Comparison of ENCODE assay signal across 15 cellular contexts in the genomic region with DNA sequence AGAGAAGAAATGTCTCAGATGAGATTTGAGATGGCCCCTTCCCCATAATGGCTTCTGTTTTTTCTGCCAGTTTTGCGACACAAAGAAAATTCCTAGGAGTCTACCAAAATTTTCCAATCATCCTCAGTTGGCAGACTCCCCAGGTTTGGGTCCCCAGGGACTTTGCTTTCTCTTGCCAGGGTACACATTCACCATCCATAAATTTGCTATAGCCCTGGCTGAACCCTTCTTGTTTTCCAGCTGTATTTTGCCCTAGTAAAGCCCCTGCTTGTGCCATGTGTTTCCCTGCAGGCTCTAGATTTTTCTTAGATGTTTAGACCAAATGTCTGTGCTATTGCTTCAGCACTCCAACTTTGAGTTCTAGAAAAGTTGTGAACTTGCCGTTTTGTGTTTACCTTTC.
"Had no signal": no experiment of that assay in that cellular context is flagged by ENCODE, and none has a peak within 500 bp of the region (broad histone marks: within the 10 kb centered on the region; RNA-seq: fewer than 3 reads in every experiment).

No MANE protein-coding gene starts in this region.

- H3K4me3 ChIP-seq: dorsolateral prefrontal cortex, heart right ventricle, psoas muscle, right lobe of liver had no signal

- H3K36me3 Mint-ChIP-seq: naive thymus-derived CD4-positive, alpha-beta T cell had no signal

- DNase-seq: cortex of kidney; dorsolateral prefrontal cortex; effector CD8-positive, alpha-beta T cell; heart right ventricle; hypothalamus; kidney glomerular epithelial cell; naive thymus-derived CD4-positive, alpha-beta T cell; nephron progenitor cell; psoas muscle; retina; right lobe of liver; stimulated activated naive CD4-positive, alpha-beta T cell treated with Interleukin-2 at 50 U/mL for 16 hours; trophoblast cell had no signal

- H3K4me3 Mint-ChIP-seq: naive thymus-derived CD4-positive, alpha-beta T cell; nephron progenitor cell had no signal

- H3K36me3 ChIP-seq: heart right ventricle, neutrophil, right lobe of liver had no signal

- H3K27ac ChIP-seq: dorsolateral prefrontal cortex, heart right ventricle, neutrophil, psoas muscle, right lobe of liver had no signal

- H3K4me1 Mint-ChIP-seq: naive thymus-derived CD4-positive, alpha-beta T cell; nephron progenitor cell had no signal

- H3K9me3 ChIP-seq: heart right ventricle, neutrophil, psoas muscle, right lobe of liver had no signal

- H3K9me3 Mint-ChIP-seq: nephron progenitor cell had no signal

- H3K27ac Mint-ChIP-seq: naive thymus-derived CD4-positive, alpha-beta T cell; nephron progenitor cell had no signal

- ATAC-seq: esophagus mucosa; heart right ventricle; naive thymus-derived CD4-positive, alpha-beta T cell; psoas muscle; right lobe of liver had no signal

- H3K27me3 Mint-ChIP-seq: naive thymus-derived CD4-positive, alpha-beta T cell had no signal

- H3K4me1 ChIP-seq: heart right ventricle, psoas muscle, right lobe of liver had no signal

- H3K27me3 ChIP-seq: heart right ventricle, neutrophil, right lobe of liver had no signal
